Comparison of ENCODE assay signal across 27 cellular contexts in the genomic region with DNA sequence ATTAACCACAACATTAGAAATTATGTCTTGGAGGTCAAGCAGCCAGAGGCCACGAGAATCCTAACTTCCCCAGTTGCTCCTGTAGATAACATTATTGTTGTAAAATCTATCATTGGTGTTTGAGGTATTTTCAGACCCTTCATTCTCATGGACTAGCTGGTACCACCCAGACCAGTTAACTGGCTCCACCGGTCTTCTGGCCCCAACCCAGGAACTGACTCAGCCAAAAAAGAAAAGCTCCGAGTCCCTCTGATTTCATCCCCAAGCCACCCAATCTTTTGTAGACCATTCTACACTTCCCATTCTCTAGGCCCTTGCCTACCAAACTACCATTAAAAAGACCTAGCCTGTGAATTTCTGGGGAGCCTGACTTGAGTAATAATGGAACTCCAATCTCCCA.
"Had no signal": no experiment of that assay in that cellular context is flagged by ENCODE, and none has a peak within 500 bp of the region (broad histone marks: within the 10 kb centered on the region; RNA-seq: fewer than 3 reads in every experiment).

No MANE protein-coding gene starts in this region.

- H3K4me3 ChIP-seq: ascending aorta had no signal

- H3K36me3 ChIP-seq: ascending aorta had no signal

- H3K36me3 Mint-ChIP-seq: activated naive CD4-positive, alpha-beta T cell treated with anti-CD3 and anti-CD28 coated beads, Interleukin-2, amount 50 U/mL, for 72 hours; brain; WTC11 had no signal

- DNase-seq: activated CD4-positive, alpha-beta T cell treated with anti-CD3 and anti-CD28 coated beads for 48 hours; activated CD4-positive, alpha-beta T cell treated with anti-CD3 and anti-CD28 coated beads, Interleukin-2, amount 50 U/mL, for 4 hours; activated CD4-positive, CD25-positive, alpha-beta regulatory T cell treated with anti-CD3 and anti-CD28 coated beads, Interleukin-2, amount 50 U/mL, for 72 hours; activated CD8-positive, alpha-beta memory T cell treated with anti-CD3 and anti-CD28 coated beads, Interleukin-2, amount 50 U/mL, for 48 hours; activated CD8-positive, alpha-beta T cell treated with anti-CD3 and anti-CD28 coated beads, Interleukin-2, amount 10 ng/mL, durations not matched to agents 7 days and 5 days; activated effector memory CD4-positive, alpha-beta T cell treated with Interleukin-2 at 50 U/mL for 16 hours; activated naive CD4-positive, alpha-beta T cell; activated naive CD8-positive, alpha-beta T cell treated with anti-CD3 and anti-CD28 coated beads, Interleukin-2, amount 50 U/mL, for 24 hours; activated T-cell treated with anti-CD3 and anti-CD28 coated beads, Interleukin-2, amount 50 U/mL, for 1 hour; amniotic stem cell; KBM-7; NCI-H1092; NCI-H1417; NCI-H1930; NCI-H2171; NCI-H345; NCI-H510A; NCI-H526 treated with DMSO at 0.1 percent for 48 hours; NCI-H82; NK-92 treated with Interleukin-12 subunit alpha and Interleukin-12 subunit beta, amount 100 ng/mL, for 24 hours; PC-3; SIG-M5; T-helper 1 cell had no signal

- ATAC-seq: activated CD8-positive, alpha-beta T cell treated with anti-CD3 and anti-CD28 coated beads, Interleukin-2, amount 10 ng/mL, durations not matched to agents 7 days and 5 days; activated naive CD4-positive, alpha-beta T cell treated with anti-CD3 and anti-CD28 coated beads, Interleukin-2, amount 50 U/mL, for 72 hours; activated naive CD8-positive, alpha-beta T cell treated with anti-CD3 and anti-CD28 coated beads, Interleukin-2, amount 50 U/mL, for 24 hours; PC-3; WTC11 had no signal

- H3K27ac ChIP-seq: ascending aorta had no signal

- H3K27me3 Mint-ChIP-seq: activated naive CD8-positive, alpha-beta T cell treated with anti-CD3 and anti-CD28 coated beads, Interleukin-2, amount 50 U/mL, for 24 hours had no signal

- H3K4me1 ChIP-seq: ascending aorta had no signal

- H3K4me1 Mint-ChIP-seq: activated naive CD8-positive, alpha-beta T cell treated with anti-CD3 and anti-CD28 coated beads, Interleukin-2, amount 50 U/mL, for 24 hours had no signal

- H3K9me3 Mint-ChIP-seq: brain had no signal

- H3K27me3 ChIP-seq: ascending aorta had no signal

- H3K9me3 ChIP-seq: ascending aorta had no signal

- H3K27ac Mint-ChIP-seq: activated CD8-positive, alpha-beta T cell treated with anti-CD3 and anti-CD28 coated beads, Interleukin-2, amount 10 ng/mL, durations not matched to agents 7 days and 5 days; activated naive CD4-positive, alpha-beta T cell treated with anti-CD3 and anti-CD28 coated beads, Interleukin-2, amount 50 U/mL, for 72 hours; activated naive CD8-positive, alpha-beta T cell treated with anti-CD3 and anti-CD28 coated beads, Interleukin-2, amount 50 U/mL, for 24 hours; brain had no signal

- H3K4me3 Mint-ChIP-seq: activated CD8-positive, alpha-beta T cell treated with anti-CD3 and anti-CD28 coated beads, Interleukin-2, amount 10 ng/mL, durations not matched to agents 7 days and 5 days; activated naive CD8-positive, alpha-beta T cell treated with anti-CD3 and anti-CD28 coated beads, Interleukin-2, amount 50 U/mL, for 24 hours; brain; WTC11 had no signal
